Comparison of ENCODE assay signal across 6 cellular contexts in the genomic region with DNA sequence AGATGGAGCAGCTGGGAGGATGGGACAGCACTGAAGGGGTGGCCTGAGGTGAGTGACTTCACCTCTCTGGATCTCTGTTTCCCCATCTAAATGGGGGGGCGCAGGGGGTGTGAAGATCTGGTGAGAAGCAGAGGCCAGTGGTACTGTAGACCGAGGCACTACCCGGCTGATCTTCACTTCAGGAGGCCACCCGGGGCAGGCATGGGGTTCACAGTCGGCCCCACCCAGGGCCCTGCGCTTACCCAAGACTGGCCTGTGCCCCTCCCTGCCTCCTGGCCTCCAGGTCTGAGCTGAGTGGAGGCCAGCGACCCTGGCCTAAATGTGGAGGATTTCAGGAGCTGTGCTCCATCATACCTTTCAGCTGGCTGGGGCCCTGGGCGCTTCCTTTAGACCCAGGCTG. TPM values are rescaled to one million over a fixed set of nuclear protein-coding genes. Genes with fewer than 3 reads are reported as not detected.
DNase-seq lines count a peak whose midpoint lies in the region; ATAC-seq, FAIRE-seq and TF ChIP-seq lines count a peak whose summit lies in the region.
"Not testable (repeated sequence)": the region's sequence is repeated elsewhere in the genome, so short reads cannot be mapped to it uniquely, and the experiment has no call there.

No MANE protein-coding gene starts in this region.

- not testable (repeated sequence) for H3K9me3 ChIP-seq in kidney (ENCODE audit: control insufficient read depth in 1 of 2, low read length in 2 of 2); naive thymus-derived CD4-positive, alpha-beta T cell (ENCODE audit: control insufficient read depth in 2 of 3, low read length in 3 of 3); sigmoid colon; upper lobe of left lung

- TF ChIP-seq EP300 in sigmoid colon (IDR thresholded peaks at IDR 0.05); upper lobe of left lung (IDR thresholded peaks at IDR 0.05): not testable (repeated sequence)

- not testable (repeated sequence) for H3K4me1 ChIP-seq in kidney (ENCODE audit: control insufficient read depth in 1 of 2, insufficient read depth in 1 of 2, low read depth in 1 of 2, low read length in 2 of 2); naive thymus-derived CD4-positive, alpha-beta T cell (ENCODE audit: control insufficient read depth in 2 of 2, insufficient read depth in 2 of 2, low read length in 2 of 2); sigmoid colon; upper lobe of left lung

- H3K4me3 Mint-ChIP-seq in naive thymus-derived CD4-positive, alpha-beta T cell = not testable (repeated sequence)

- not testable (repeated sequence) for TF ChIP-seq POLR2A in sigmoid colon (IDR thresholded peaks at IDR 0.05); upper lobe of left lung (IDR thresholded peaks at IDR 0.05)

- not testable (repeated sequence) for H3K4me1 Mint-ChIP-seq in naive thymus-derived CD4-positive, alpha-beta T cell

- intact Hi-C loops in Right ventricle myocardium superior (cut with DNase I); kidney (cut with DNase I); naive thymus-derived CD4-positive, alpha-beta T cell (cut with micrococcal nuclease); sigmoid colon (cut with DNase I): not testable (repeated sequence)

- not testable (repeated sequence) for TF ChIP-seq CTCF in kidney (IDR thresholded peaks at IDR 0.05; ENCODE audit: borderline replicate concordance, extremely low read depth, insufficient read depth); sigmoid colon (IDR thresholded peaks at IDR 0.05); upper lobe of left lung (IDR thresholded peaks at IDR 0.05)

- not testable (repeated sequence) for H3K36me3 Mint-ChIP-seq in naive thymus-derived CD4-positive, alpha-beta T cell

- not testable (repeated sequence) for H3K27ac ChIP-seq in kidney (ENCODE audit: low read depth in 2 of 2, low read length in 2 of 2); naive thymus-derived CD4-positive, alpha-beta T cell (ENCODE audit: low read depth, low read length); sigmoid colon; upper lobe of left lung

- H3K9me3 Mint-ChIP-seq in naive thymus-derived CD4-positive, alpha-beta T cell = not testable (repeated sequence)

- ATAC-seq in Right ventricle myocardium superior (ENCODE audit: poor library complexity) = not testable (repeated sequence)
- ATAC-seq in naive thymus-derived CD4-positive, alpha-beta T cell = peak; percentile 22
- ATAC-seq in upper lobe of left lung (ENCODE audit: low FRiP score in 2 of 2) = peak; percentile 1 to 30

- H3K27me3 ChIP-seq in naive thymus-derived CD4-positive, alpha-beta T cell (ENCODE audit: control insufficient read depth in 2 of 2, insufficient read depth in 2 of 2, low read length in 2 of 2); sigmoid colon; upper lobe of left lung: not testable (repeated sequence)

- H3K36me3 ChIP-seq in kidney (ENCODE audit: control insufficient read depth in 1 of 2, insufficient read depth in 2 of 2, low read length in 2 of 2); naive thymus-derived CD4-positive, alpha-beta T cell (ENCODE audit: control insufficient read depth in 2 of 3, insufficient read depth in 3 of 3, low read length in 3 of 3); sigmoid colon; upper lobe of left lung: not testable (repeated sequence)

- CTCF ChIA-PET in naive thymus-derived CD4-positive, alpha-beta T cell (lab: Charles Lee) = not testable (repeated sequence)

- H3K4me3 ChIP-seq in kidney (ENCODE audit: low read length in 2 of 2); naive thymus-derived CD4-positive, alpha-beta T cell (ENCODE audit: low read length); sigmoid colon; upper lobe of left lung: not testable (repeated sequence)

- not testable (repeated sequence) for H3K9ac ChIP-seq in kidney (ENCODE audit: low read length in 2 of 2)

- WGBS in sigmoid colon, 2 donors = 84 to 92% methylated on average over 8 of the region's 8 CpGs
- 88% methylated on average over 8 of the region's 8 CpGs; no CpG with 5 or more reads in 1 of the 2 donors for WGBS in upper lobe of left lung, 2 donors

- peak; percentile 55 for DNase-seq in activated effector memory CD4-positive, alpha-beta T cell treated with anti-CD3 and anti-CD28 coated beads, Interleukin-2, amount 50 U/mL, for 16 hours
- DNase-seq in Right ventricle myocardium superior (peak; percentile 24), kidney (peak; percentile 44), sigmoid colon (peak; percentile 60), upper lobe of left lung (peak in 1 of 2 donors; percentile 71)
- not testable (repeated sequence) for DNase-seq in naive thymus-derived CD4-positive, alpha-beta T cell

- POLR2A ChIA-PET in naive thymus-derived CD4-positive, alpha-beta T cell (lab: Charles Lee) = not testable (repeated sequence)

- not testable (repeated sequence) for FAIRE-seq in kidney (lab: Jason Lieb, UNC)

- H3K27ac Mint-ChIP-seq in naive thymus-derived CD4-positive, alpha-beta T cell = not testable (repeated sequence)

- H3K27me3 Mint-ChIP-seq in naive thymus-derived CD4-positive, alpha-beta T cell = not testable (repeated sequence)

RNA-seq across cellular contexts. Expression of gene GOLGA6L10, which starts 31.0 kb away (rescaled TPM):
- 0.11 TPM for total RNA-seq in Right ventricle myocardium superior
- 2.5 TPM for total RNA-seq in kidney
- polyA plus RNA-seq in kidney (ENCODE audit: insufficient read depth, low read depth, low replicate concordance) = 0.45 TPM
- 1 to 10 TPM in 4 of 5 experiments, under 1 TPM in 1; 0.56 to 3.8 (median 1.8) TPM for total RNA-seq in naive thymus-derived CD4-positive, alpha-beta T cell
- polyA plus RNA-seq in naive thymus-derived CD4-positive, alpha-beta T cell = under 1 TPM; 0.04 to 0.62 TPM
- total RNA-seq in sigmoid colon = 1 to 10 TPM; 1.8 to 3.0 (median 1.8) TPM
- 1 to 10 TPM in 2 of 3 donors, under 1 TPM in 1; 0.60 to 3.0 (median 1.4) TPM for polyA plus RNA-seq in sigmoid colon
- total RNA-seq in upper lobe of left lung = 1 to 10 TPM in 5 of 6 donors, under 1 TPM in 1; 0.34 to 4.3 (median 1.2) TPM

RNA-seq across cellular contexts. Expression of gene SAXO2, which starts 55.7 kb away (rescaled TPM):
- total RNA-seq in Right ventricle myocardium superior = 3.0 TPM
- total RNA-seq in kidney = 3.2 TPM
- polyA plus RNA-seq in kidney (ENCODE audit: insufficient read depth, low read depth, low replicate concordance) = 5.1 TPM
- total RNA-seq in naive thymus-derived CD4-positive, alpha-beta T cell = 1 to 10 TPM in 4 of 5 experiments, not detected in 1; 1.1 to 6.4 (median 2.5) TPM
- polyA plus RNA-seq in naive thymus-derived CD4-positive, alpha-beta T cell = under 1 TPM in 1 of 2 donors, not detected in 1; 0.25 TPM
- total RNA-seq in sigmoid colon = 1 to 10 TPM in 2 of 4 donors, under 1 TPM in 1, not detected in 1; 0.55 to 2.1 (median 1.8) TPM
- 1 to 10 TPM in 1 of 3 donors, under 1 TPM in 2; 0.23 to 4.8 (median 0.57) TPM for polyA plus RNA-seq in sigmoid colon
- total RNA-seq in upper lobe of left lung = 10 to 100 TPM in 4 of 6 donors, 1 to 10 TPM in 2; 2.5 to 58.6 (median 11.2) TPM

RNA-seq across cellular contexts. Expression of gene EFL1, which starts 55.7 kb away (rescaled TPM):
- total RNA-seq in Right ventricle myocardium superior = 14.9 TPM
- 16.6 TPM for total RNA-seq in kidney
- 9.2 TPM for polyA plus RNA-seq in kidney (ENCODE audit: insufficient read depth, low read depth, low replicate concordance)
- total RNA-seq in naive thymus-derived CD4-positive, alpha-beta T cell = 10 to 100 TPM in 4 of 5 experiments, 1 to 10 TPM in 1; 9.9 to 27.5 (median 16.6) TPM
- 10 to 100 TPM; 14.1 to 21.2 TPM for polyA plus RNA-seq in naive thymus-derived CD4-positive, alpha-beta T cell
- 10 to 100 TPM; 11.5 to 15.3 (median 12.8) TPM for total RNA-seq in sigmoid colon
- 10 to 100 TPM; 10.8 to 15.7 (median 14.0) TPM for polyA plus RNA-seq in sigmoid colon
- 10 to 100 TPM in 5 of 6 donors, 1 to 10 TPM in 1; 9.7 to 27.7 (median 17.0) TPM for total RNA-seq in upper lobe of left lung
